Comparison of ENCODE assay signal across 9 cellular contexts in the genomic region with DNA sequence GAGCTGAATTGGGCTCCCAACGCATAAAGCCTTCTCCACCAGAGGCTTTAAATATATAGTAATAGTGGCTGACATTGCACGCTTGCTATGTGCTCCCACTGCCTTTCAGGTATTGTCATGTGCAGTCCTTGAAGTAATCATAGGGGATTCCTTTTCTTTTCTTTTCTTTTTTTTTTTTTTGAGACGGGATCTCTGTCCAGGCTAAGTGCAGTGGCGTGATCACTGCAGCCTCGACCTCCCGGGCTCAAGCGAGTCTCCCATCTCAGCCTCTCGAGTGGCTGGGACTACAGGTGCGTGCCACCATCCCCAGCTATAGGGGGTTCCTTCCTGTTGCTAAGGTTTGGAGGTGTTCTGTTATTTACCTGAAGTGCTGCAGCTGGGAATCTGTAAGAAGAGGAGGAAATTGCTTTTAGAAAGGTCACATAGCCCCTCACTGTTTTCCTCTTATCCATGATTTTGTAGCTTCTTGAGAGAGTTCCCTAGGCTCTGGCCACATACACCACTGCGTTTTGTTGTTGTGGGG. TPM values are rescaled to one million over a fixed set of nuclear protein-coding genes. Genes with fewer than 3 reads are reported as not detected.
DNase-seq lines count a peak whose midpoint lies in the region; ATAC-seq and TF ChIP-seq lines count a peak whose summit lies in the region.
"Had no signal": no experiment of that assay in that cellular context is flagged by ENCODE, and none has a peak within 500 bp of the region (broad histone marks: within the 10 kb centered on the region; RNA-seq: fewer than 3 reads in every experiment).

No MANE protein-coding gene starts in this region.

- TF ChIP-seq CTCF in cardiac muscle cell (IDR thresholded peaks at IDR 0.05; ENCODE audit: low read depth, low read length) = no peak
- TF ChIP-seq CTCF in mammary epithelial cell (conservative IDR thresholded peaks at IDR 0.05 in 1 of 2, IDR thresholded peaks at IDR 0.05 in 1 of 2; ENCODE audit: extremely low read depth in 1 of 2, insufficient read depth in 1 of 2, low read depth in 1 of 2, low read length in 2 of 2) = no peak
- no peak for TF ChIP-seq CTCF in mesothelial cell of epicardium (IDR thresholded peaks at IDR 0.05; ENCODE audit: unreplicated experiment)
- no peak for TF ChIP-seq CTCF in vagina (IDR thresholded peaks at IDR 0.05)

- in situ Hi-C loops in mammary epithelial cell (cut with MboI; ENCODE audit: low sequenced_read_pairs in 2 of 2) = no loop called here

- dilution Hi-C loops in mammary epithelial cell (cut with HindIII; ENCODE audit: low sequenced_read_pairs) = loop anchor here (5.0 kb wide), 1 partner anchor 43 kb away; no protein-coding TSS in a partner anchor

- H3K4me3 ChIP-seq in cardiac muscle cell (peak overlapping the region; percentile 86), mammary epithelial cell (replicated peaks in 1 of 3; ENCODE audit: insufficient read depth in 1 of 3, low read depth in 2 of 3, low read length in 3 of 3) (peak overlapping the region; percentile 55 to 95 (median 60)), vagina (peak overlapping the region; percentile 76 to 86)

- H3K9me3 Mint-ChIP-seq in mesothelial cell of epicardium = no peaks in the 10 kb centered on the region

- peaks cover 16% of the 10 kb centered on the region for H3K36me3 Mint-ChIP-seq in mesothelial cell of epicardium

- DNase-seq in cardiac muscle cell (ENCODE audit: low read depth in 1 of 2, low spot score in 1 of 2) = no peak
- no peak for DNase-seq in Right ventricle myocardium superior
- DNase-seq in mammary epithelial cell = no peak
- DNase-seq in mesothelial cell of epicardium (ENCODE audit: low spot score in 2 of 2, unreplicated experiment in 2 of 2) = no peak
- DNase-seq in vagina (ENCODE audit: extremely low spot score in 2 of 2) = no peak
- DNase-seq in NCI-H510A (lab: John Stamatoyannopoulos, UW) = no peak
- no peak for DNase-seq in activated effector memory CD4-positive, alpha-beta T cell treated with Interleukin-2 at 50 U/mL for 16 hours

- no peaks in the 10 kb centered on the region for H3K27me3 ChIP-seq in cardiac muscle cell
- H3K27me3 ChIP-seq in mammary epithelial cell (ENCODE audit: insufficient read depth, low read length) = no peaks in the 10 kb centered on the region
- H3K27me3 ChIP-seq in vagina = no peaks in the 10 kb centered on the region

- no peaks in the 10 kb centered on the region for H4K20me1 ChIP-seq in mammary epithelial cell (ENCODE audit: insufficient read depth, low read length)

- peak overlapping the region; percentile 92 for H3K4me2 ChIP-seq in mammary epithelial cell (ENCODE audit: insufficient read depth, low read depth, low read length)

- BruUV-seq in mammary epithelial cell (replicated peaks; lab: Mats Ljungman, UMichigan) = no TSS peak

- peaks cover 39% of the 10 kb centered on the region for H3K79me2 ChIP-seq in mammary epithelial cell (ENCODE audit: insufficient read depth, low read length)

- no peak overlapping the region for H2AFZ ChIP-seq in mammary epithelial cell (ENCODE audit: low read depth, low read length)

- ATAC-seq in Right ventricle myocardium superior (ENCODE audit: poor library complexity) (no peak), GM19397 (IDR thresholded peaks at IDR 0.05; ENCODE audit: unreplicated experiment) (no peak)

- intact Hi-C loops in Right ventricle myocardium superior (cut with DNase I) = no loop called here
- intact Hi-C loops in mammary epithelial cell (cut with micrococcal nuclease) = loop anchor here (2.0 kb wide), 2 partner anchors 52 to 126 kb away; partner anchors contain the start of gene BRCA1
- intact Hi-C loops in vagina (cut with DNase I) = no loop called here

- peak overlapping the region; percentile 96 for H3K4me3 Mint-ChIP-seq in mesothelial cell of epicardium

- no peaks in the 10 kb centered on the region for H3K9me3 ChIP-seq in cardiac muscle cell (ENCODE audit: low read depth)
- H3K9me3 ChIP-seq in mammary epithelial cell (replicated peaks; ENCODE audit: insufficient read depth, low read length) = no peaks in the 10 kb centered on the region
- H3K9me3 ChIP-seq in vagina = no peaks in the 10 kb centered on the region

- WGBS in mammary epithelial cell (ENCODE audit: low coverage, missing lambda C conversion rate) = 3% methylated on average over 9 of the region's 10 CpGs

- peak overlapping the region; percentile 96 for H3K9ac ChIP-seq in mammary epithelial cell (ENCODE audit: insufficient read depth, low read length)

- H3K4me1 ChIP-seq in cardiac muscle cell (ENCODE audit: low read depth) (peaks cover 14% of the 10 kb centered on the region), mammary epithelial cell (ENCODE audit: insufficient read depth, low read length) (peaks cover 20% of the 10 kb centered on the region), vagina (peaks cover 24% of the 10 kb centered on the region)

- TF ChIP-seq POLR2A in vagina (IDR thresholded peaks at IDR 0.05) = no peak

- CTCF ChIA-PET in mammary epithelial cell (lab: Charles Lee; ENCODE audit: low non-redundant PET) = no interaction called here

- peaks cover 30% of the 10 kb centered on the region for H3K36me3 ChIP-seq in cardiac muscle cell
- H3K36me3 ChIP-seq in mammary epithelial cell (ENCODE audit: insufficient read depth, low read length) = peaks cover 20% of the 10 kb centered on the region
- H3K36me3 ChIP-seq in vagina = peaks cover 0 to 30% of the 10 kb centered on the region in 2 donors

- H3K4me1 Mint-ChIP-seq in mesothelial cell of epicardium = peaks cover 25% of the 10 kb centered on the region

- H3K27me3 Mint-ChIP-seq in mesothelial cell of epicardium (ENCODE audit: low read depth) = no peaks in the 10 kb centered on the region

- peak overlapping the region; percentile 100 for H3K27ac Mint-ChIP-seq in mesothelial cell of epicardium

- H3K27ac ChIP-seq in cardiac muscle cell (peak overlapping the region; percentile 98), mammary epithelial cell (ENCODE audit: insufficient read depth, low read depth, low read length) (peak overlapping the region; percentile 85), vagina (peak overlapping the region; percentile 83)

RNA-seq across cellular contexts. Expression of gene RPL27, which starts 0.8 kb away (rescaled TPM):
- 958 and 1,193 TPM in 2 replicates for total RNA-seq in cardiac muscle cell
- polyA plus RNA-seq in cardiac muscle cell = 906 and 971 TPM in 2 replicates
- total RNA-seq in Right ventricle myocardium superior = 675 TPM
- 1,000 to 10,000 TPM in 1 of 2 donors, 100 to 1,000 TPM in 1; 634 to 1,021 TPM for total RNA-seq in mammary epithelial cell
- polyA plus RNA-seq in mammary epithelial cell = 3,340 TPM
- 1,201 TPM for polyA minus RNA-seq in mammary epithelial cell
- total RNA-seq in mesothelial cell of epicardium = 1,019 to 1,067 TPM (median 1,060 TPM) in 3 replicates
- total RNA-seq in vagina = 1,982 TPM

RNA-seq across cellular contexts. Expression of gene IFI35, which starts 7.5 kb away (rescaled TPM):
- 4.7 and 6.8 TPM in 2 replicates for total RNA-seq in cardiac muscle cell
- 8.7 and 9.4 TPM in 2 replicates for polyA plus RNA-seq in cardiac muscle cell
- total RNA-seq in Right ventricle myocardium superior = 14.4 TPM
- 1 to 10 TPM; 6.7 to 7.3 TPM for total RNA-seq in mammary epithelial cell
- 8.3 TPM for polyA plus RNA-seq in mammary epithelial cell
- polyA minus RNA-seq in mammary epithelial cell = 12.2 TPM
- total RNA-seq in mesothelial cell of epicardium = 5.6 to 6.3 TPM (median 5.9 TPM) in 3 replicates
- total RNA-seq in vagina = 15.2 TPM

RNA-seq across cellular contexts. Expression of gene RUNDC1, which starts 18.7 kb away (rescaled TPM):
- total RNA-seq in cardiac muscle cell (20.5 and 28.8 TPM in 2 replicates), Right ventricle myocardium superior (10.0 TPM), mammary epithelial cell (10 to 100 TPM; 14.5 to 16.2 TPM), mesothelial cell of epicardium (13.1 to 13.9 TPM (median 13.2 TPM) in 3 replicates), vagina (21.4 TPM)
- polyA plus RNA-seq in cardiac muscle cell (33.8 and 39.0 TPM in 2 replicates), mammary epithelial cell (12.6 TPM)
- polyA minus RNA-seq in mammary epithelial cell = 12.5 TPM

RNA-seq across cellular contexts. Expression of gene PTGES3L, which starts 19.2 kb away (rescaled TPM):
- 42.8 and 50.8 TPM in 2 replicates for total RNA-seq in cardiac muscle cell
- 72.9 and 86.1 TPM in 2 replicates for polyA plus RNA-seq in cardiac muscle cell
- 50.6 TPM for total RNA-seq in Right ventricle myocardium superior
- total RNA-seq in mammary epithelial cell = 1 to 10 TPM; 1.6 to 2.3 TPM
- polyA plus RNA-seq in mammary epithelial cell = 0.40 TPM
- 3.2 TPM for polyA minus RNA-seq in mammary epithelial cell
- 1.5 to 2.0 TPM (median 1.6 TPM) in 3 replicates for total RNA-seq in mesothelial cell of epicardium
- total RNA-seq in vagina = 1.5 TPM
- total RNA-seq: G401 had no signal

RNA-seq across cellular contexts. Expression of gene VAT1, which starts 23.1 kb away (rescaled TPM):
- total RNA-seq in cardiac muscle cell (264 and 312 TPM in 2 replicates), Right ventricle myocardium superior (89.7 TPM), mammary epithelial cell (100 to 1,000 TPM; 196 to 230 TPM), mesothelial cell of epicardium (211 to 222 TPM (median 211 TPM) in 3 replicates), vagina (179 TPM)
- polyA plus RNA-seq in cardiac muscle cell (207 and 216 TPM in 2 replicates), mammary epithelial cell (149 TPM)
- polyA minus RNA-seq in mammary epithelial cell = 385 TPM
